In genomic region chr1:149885364-149886111, GRCh38 we compare ENCODE assay signal across 8 cellular contexts. TPM values are rescaled to one million over a fixed set of nuclear protein-coding genes. Genes with fewer than 3 reads are reported as not detected.
DNase-seq lines count a peak whose midpoint lies in the region; ATAC-seq and TF ChIP-seq lines count a peak whose summit lies in the region.

No MANE protein-coding gene starts in this region.

- H3K4me3 ChIP-seq in Loucy (ENCODE audit: low read length, poor library complexity, severe bottlenecking) (peak overlapping the region; percentile 79), stomach smooth muscle (ENCODE audit: low read length in 2 of 2) (peak overlapping the region; percentile 71 to 89)

- H3K9me3 ChIP-seq in Loucy (ENCODE audit: insufficient read depth, low read depth, low read length), result no peaks in the 10 kb centered on the region
- no peaks in the 10 kb centered on the region for H3K9me3 ChIP-seq in stomach smooth muscle (ENCODE audit: control insufficient read depth in 2 of 2, low read length in 2 of 2)

- no peaks in the 10 kb centered on the region for H3K27me3 Mint-ChIP-seq in natural killer cell treated with Interleukin-12 subunit alpha and Interleukin-12 subunit beta and Interleukin-15 and Interleukin-18, amount 100 ng/mL, for 72 hours

- no peaks in the 10 kb centered on the region for H3K9me2 ChIP-seq in Loucy (replicated peaks; ENCODE audit: low read depth, low read length)

- H3K27ac ChIP-seq in stomach smooth muscle (ENCODE audit: low read length), result peak overlapping the region; percentile 99

- H4K20me1 ChIP-seq in Loucy (ENCODE audit: insufficient read depth, low read length, poor library complexity, severe bottlenecking), result no peaks in the 10 kb centered on the region

- peak; percentile 1 to 19 for ATAC-seq in natural killer cell treated with Interleukin-12 subunit alpha and Interleukin-12 subunit beta and Interleukin-15 and Interleukin-18, amount 100 ng/mL, for 72 hours
- no peak for ATAC-seq in HG02973 (IDR thresholded peaks at IDR 0.05; ENCODE audit: unreplicated experiment)

- peak overlapping the region; percentile 94 for H3K9ac ChIP-seq in Loucy (ENCODE audit: low read depth, low read length, poor library complexity, severe bottlenecking)
- H3K9ac ChIP-seq in stomach smooth muscle (ENCODE audit: low read length in 2 of 2), result peak overlapping the region; percentile 88 to 98

- no peak overlapping the region for H2AFZ ChIP-seq in Loucy (ENCODE audit: low read length)

- TF ChIP-seq CTCF in Loucy (conservative IDR thresholded peaks at IDR 0.05; ENCODE audit: low read length), result 0 out of 2 replicates have a peak, but pooled peaks have one; percentile 13

- H3F3A ChIP-seq in Loucy (ENCODE audit: low read depth), result peaks cover 21% of the 10 kb centered on the region

- no peak overlapping the region for H3K27ac Mint-ChIP-seq in natural killer cell treated with Interleukin-12 subunit alpha and Interleukin-12 subunit beta and Interleukin-15 and Interleukin-18, amount 100 ng/mL, for 72 hours

- H3K79me2 ChIP-seq in Loucy (ENCODE audit: insufficient read depth, low read length), result peaks cover 16% of the 10 kb centered on the region

- H3K36me3 ChIP-seq in Loucy (ENCODE audit: insufficient read depth, low read length) (no peaks in the 10 kb centered on the region), stomach smooth muscle (ENCODE audit: control insufficient read depth in 2 of 2, insufficient read depth in 2 of 2, low read length in 2 of 2) (no peaks in the 10 kb centered on the region)

- no peak overlapping the region for H3K4me3 Mint-ChIP-seq in natural killer cell treated with Interleukin-12 subunit alpha and Interleukin-12 subunit beta and Interleukin-15 and Interleukin-18, amount 100 ng/mL, for 72 hours

- no peaks in the 10 kb centered on the region for H3K9me3 Mint-ChIP-seq in natural killer cell treated with Interleukin-12 subunit alpha and Interleukin-12 subunit beta and Interleukin-15 and Interleukin-18, amount 100 ng/mL, for 72 hours

- peaks cover 6 to 11% of the 10 kb centered on the region in 2 donors for H3K4me1 Mint-ChIP-seq in natural killer cell treated with Interleukin-12 subunit alpha and Interleukin-12 subunit beta and Interleukin-15 and Interleukin-18, amount 100 ng/mL, for 72 hours (ENCODE audit: low read depth in 2 of 2)

- peak overlapping the region; percentile 93 for H3K4me2 ChIP-seq in Loucy (ENCODE audit: low read depth, low read length, poor library complexity, severe bottlenecking)

- H3K27me3 ChIP-seq in Loucy (ENCODE audit: insufficient read depth, low read length, poor library complexity, severe bottlenecking), result no peaks in the 10 kb centered on the region
- H3K27me3 ChIP-seq in stomach smooth muscle (ENCODE audit: control insufficient read depth in 1 of 2, insufficient read depth in 2 of 2, low read length in 2 of 2), result no peaks in the 10 kb centered on the region

- DNase-seq in DMS153 (lab: John Stamatoyannopoulos, UW) (peak; percentile 90), RPMI8226 (peak; percentile 92), fibroblast of the conjunctiva (ENCODE audit: low read depth) (peak; percentile 77)
- DNase-seq in activated effector memory CD4-positive, alpha-beta T cell treated with Interleukin-2 at 50 U/mL for 16 hours, result peak; percentile 45
- DNase-seq in natural killer cell treated with Interleukin-12 subunit alpha and Interleukin-12 subunit beta and Interleukin-15 and Interleukin-18, amount 100 ng/mL, for 72 hours (ENCODE audit: low spot score), result peak; percentile 74

- H3K4me1 ChIP-seq in Loucy (ENCODE audit: insufficient read depth, low read length, poor library complexity, severe bottlenecking), result peaks cover 24% of the 10 kb centered on the region
- peaks cover 12% of the 10 kb centered on the region for H3K4me1 ChIP-seq in stomach smooth muscle (ENCODE audit: control insufficient read depth, insufficient read depth, low read length)

- no peaks in the 10 kb centered on the region for H3K36me3 Mint-ChIP-seq in natural killer cell treated with Interleukin-12 subunit alpha and Interleukin-12 subunit beta and Interleukin-15 and Interleukin-18, amount 100 ng/mL, for 72 hours

RNA-seq across cellular contexts. Expression of gene BOLA1, which starts 13.8 kb away (rescaled TPM):
- total RNA-seq in natural killer cell treated with Interleukin-12 subunit alpha and Interleukin-12 subunit beta and Interleukin-15 and Interleukin-18, amount 100 ng/mL, for 72 hours, result 10 to 100 TPM; 13.9 to 16.2 TPM

RNA-seq across cellular contexts. Expression of gene SV2A, which starts 32.1 kb away (rescaled TPM):
- 1 to 10 TPM; 1.4 to 7.4 TPM for total RNA-seq in natural killer cell treated with Interleukin-12 subunit alpha and Interleukin-12 subunit beta and Interleukin-15 and Interleukin-18, amount 100 ng/mL, for 72 hours

RNA-seq across cellular contexts. Expression of gene SF3B4, which starts 42.1 kb away (rescaled TPM):
- total RNA-seq in natural killer cell treated with Interleukin-12 subunit alpha and Interleukin-12 subunit beta and Interleukin-15 and Interleukin-18, amount 100 ng/mL, for 72 hours, result 100 to 1,000 TPM in 1 of 2 donors, 10 to 100 TPM in 1; 85.2 to 118 TPM

RNA-seq across cellular contexts. Expression of gene MTMR11, which starts 51.1 kb away (rescaled TPM):
- 1 to 10 TPM; 2.6 to 5.6 TPM for total RNA-seq in natural killer cell treated with Interleukin-12 subunit alpha and Interleukin-12 subunit beta and Interleukin-15 and Interleukin-18, amount 100 ng/mL, for 72 hours
